ENCODE assay signal across 1 cellular context in the genomic region with DNA sequence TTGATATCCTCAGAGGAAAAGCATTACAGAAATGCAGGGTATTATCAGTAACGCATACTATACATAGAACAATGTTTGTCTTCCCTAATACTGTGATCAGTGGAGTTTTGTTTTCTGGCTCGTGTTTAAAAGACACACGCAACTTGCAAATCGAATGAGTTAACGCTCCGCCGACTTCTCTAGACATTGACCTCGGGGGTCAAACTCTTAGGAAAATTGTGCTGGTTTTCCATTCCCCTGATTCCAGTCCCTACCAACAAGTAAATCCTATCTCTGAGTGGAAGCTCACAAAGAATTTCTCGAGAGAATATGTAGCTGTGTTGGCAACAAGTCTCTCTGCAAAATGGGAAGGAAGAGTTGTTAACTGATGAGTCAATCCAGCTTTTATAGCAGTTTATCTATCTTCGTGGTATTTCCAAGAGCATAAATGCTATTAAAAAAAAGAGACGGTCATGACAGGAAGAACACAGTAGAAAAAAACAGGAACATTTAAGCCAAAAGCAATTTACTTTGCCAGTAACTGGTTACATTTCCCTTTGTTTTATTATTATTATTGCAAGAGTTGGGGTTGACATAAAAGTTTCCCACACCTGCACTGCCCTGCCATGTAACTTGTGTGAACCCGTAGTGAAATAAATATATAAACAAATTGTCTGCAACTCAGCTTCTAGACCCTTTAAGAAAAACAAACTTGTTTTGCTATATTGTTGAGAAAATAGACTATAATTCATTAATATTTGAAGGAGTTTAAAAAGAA.
TF ChIP-seq lines count a peak whose summit lies in the region.

No MANE protein-coding gene starts in this region.

TF ChIP-seq in SK-N-SH, 30 proteins besides CTCF, POLR2A, EP300 and RAD21 (continued from another document):
- peak; percentile 98 for TF ChIP-seq MEF2A (IDR thresholded peaks at IDR 0.05; ENCODE audit: borderline replicate concordance, low read depth)
- no peak for TF ChIP-seq MXI1 (IDR thresholded peaks at IDR 0.05; ENCODE audit: low read depth, low read length)
- peak; percentile 78; the same call in 1 of the 2 replicates for TF ChIP-seq POLR2AphosphoS5 (IDR thresholded peaks at IDR 0.05; ENCODE audit: low read depth, low read length)
- peak; percentile 71; the same call in 1 of the 2 replicates for TF ChIP-seq TEAD4 (IDR thresholded peaks at IDR 0.05; ENCODE audit: borderline replicate concordance, insufficient read depth)
- TF ChIP-seq TCF12 (IDR thresholded peaks at IDR 0.05): peak; percentile 77
- TF ChIP-seq GABPA (IDR thresholded peaks at IDR 0.05; ENCODE audit: low read depth): no peak
- TF ChIP-seq SMC3 (IDR thresholded peaks at IDR 0.05; ENCODE audit: low read depth, low read length): 0 out of 2 replicates have a peak, but pooled peaks have one; percentile 13
- TF ChIP-seq, protein P1, sequence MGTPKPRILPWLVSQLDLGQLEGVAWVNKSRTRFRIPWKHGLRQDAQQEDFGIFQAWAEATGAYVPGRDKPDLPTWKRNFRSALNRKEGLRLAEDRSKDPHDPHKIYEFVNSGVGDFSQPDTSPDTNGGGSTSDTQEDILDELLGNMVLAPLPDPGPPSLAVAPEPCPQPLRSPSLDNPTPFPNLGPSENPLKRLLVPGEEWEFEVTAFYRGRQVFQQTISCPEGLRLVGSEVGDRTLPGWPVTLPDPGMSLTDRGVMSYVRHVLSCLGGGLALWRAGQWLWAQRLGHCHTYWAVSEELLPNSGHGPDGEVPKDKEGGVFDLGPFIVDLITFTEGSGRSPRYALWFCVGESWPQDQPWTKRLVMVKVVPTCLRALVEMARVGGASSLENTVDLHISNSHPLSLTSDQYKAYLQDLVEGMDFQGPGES (IDR thresholded peaks at IDR 0.05; ENCODE audit: low read depth, low read length): no peak
- TF ChIP-seq, protein P2, sequence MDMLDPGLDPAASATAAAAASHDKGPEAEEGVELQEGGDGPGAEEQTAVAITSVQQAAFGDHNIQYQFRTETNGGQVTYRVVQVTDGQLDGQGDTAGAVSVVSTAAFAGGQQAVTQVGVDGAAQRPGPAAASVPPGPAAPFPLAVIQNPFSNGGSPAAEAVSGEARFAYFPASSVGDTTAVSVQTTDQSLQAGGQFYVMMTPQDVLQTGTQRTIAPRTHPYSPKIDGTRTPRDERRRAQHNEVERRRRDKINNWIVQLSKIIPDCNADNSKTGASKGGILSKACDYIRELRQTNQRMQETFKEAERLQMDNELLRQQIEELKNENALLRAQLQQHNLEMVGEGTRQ (IDR thresholded peaks at IDR 0.05; ENCODE audit: borderline replicate concordance, low read depth, low read length): no peak
- TF ChIP-seq FOSL2 (IDR thresholded peaks at IDR 0.05; ENCODE audit: borderline replicate concordance, low read depth): peak; percentile 79
- no peak for TF ChIP-seq USF1 (IDR thresholded peaks at IDR 0.05; ENCODE audit: borderline replicate concordance, low read depth)
- no peak for TF ChIP-seq RCOR1 (IDR thresholded peaks at IDR 0.05; ENCODE audit: low read length)
- TF ChIP-seq ELF1 (IDR thresholded peaks at IDR 0.05): 0 out of 2 replicates have a peak, but pooled peaks have one; percentile 18
- TF ChIP-seq GATA2 (CRISPR knock-in tag; IDR thresholded peaks at IDR 0.05): no peak
